8 cellular contexts compared by ENCODE assay signal in genomic region chr19:29665826-29666633, GRCh38.
DNase-seq lines count a peak whose midpoint lies in the region.

No MANE protein-coding gene starts in this region.

- DNase-seq in activated T-cell treated with anti-CD3 and anti-CD28 coated beads, Interleukin-2, amount 50 U/mL, for 1 hour, result peak; percentile 36
- DNase-seq in activated T-cell treated with anti-CD3 and anti-CD28 coated beads for 4 hours (no peak), NCI-H146 (lab: John Stamatoyannopoulos, UW) (peak; percentile 47), left kidney (ENCODE audit: low read depth, low spot score) (peak; percentile 57), stromal cell of bone marrow (ENCODE audit: low read depth) (peak; percentile 73), activated gamma-delta T cell (lab: John Stamatoyannopoulos, UW) (no peak), NCI-H128 (lab: John Stamatoyannopoulos, UW; ENCODE audit: unreplicated experiment) (no peak)
- peak; percentile 26 for DNase-seq in central memory CD4-positive, alpha-beta T cell

Comparison
In these comparisons a context has a peak if more than half of its experiments do, and no peak if none do; other contexts are left out.
1. DNase-seq: peak in activated T-cell treated with anti-CD3 and anti-CD28 coated beads, Interleukin-2, amount 50 U/mL, for 1 hour (single experiment), NCI-H146 (single experiment), central memory CD4-positive, alpha-beta T cell (single experiment), left kidney (single experiment) and stromal cell of bone marrow (single experiment); none in activated T-cell treated with anti-CD3 and anti-CD28 coated beads for 4 hours (single experiment), activated gamma-delta T cell (single experiment) and NCI-H128 (single experiment).